1 cellular context compared by ENCODE assay signal in the genomic region with DNA sequence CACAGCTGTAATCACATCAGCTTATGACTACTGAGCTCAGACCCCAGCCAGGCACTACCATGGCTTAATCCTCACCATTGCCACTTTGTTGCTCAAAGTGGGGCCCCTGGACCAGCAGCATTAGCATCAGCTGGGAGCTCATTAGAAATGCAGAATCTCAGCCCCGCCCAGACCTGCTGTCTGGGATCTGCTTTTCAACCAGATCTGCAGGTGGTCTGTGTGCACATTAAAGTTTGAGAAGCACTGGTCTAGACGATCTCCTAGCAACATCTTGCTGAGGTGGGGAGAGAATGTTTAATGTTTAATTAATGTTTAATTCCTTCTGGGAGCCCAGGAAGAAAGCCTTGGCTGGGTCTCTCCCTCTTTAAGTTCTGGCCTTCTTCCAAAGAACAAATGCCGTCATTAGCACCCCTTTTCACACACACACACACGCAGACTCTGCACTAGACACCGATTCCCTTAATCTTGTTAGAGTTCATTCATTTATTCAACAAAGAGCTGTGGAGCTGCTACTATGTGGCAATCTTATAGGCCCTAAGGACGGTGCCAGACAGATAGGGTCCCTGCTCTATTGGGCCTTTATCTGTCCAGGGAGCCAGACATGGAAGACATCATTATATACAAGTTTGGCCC.
TF ChIP-seq lines count a peak whose summit lies in the region.

No MANE protein-coding gene starts in this region.

TF ChIP-seq in GM23338, 12 proteins besides CTCF, POLR2A, EP300 and RAD21 (continued from another document):
- TF ChIP-seq, protein P1, sequence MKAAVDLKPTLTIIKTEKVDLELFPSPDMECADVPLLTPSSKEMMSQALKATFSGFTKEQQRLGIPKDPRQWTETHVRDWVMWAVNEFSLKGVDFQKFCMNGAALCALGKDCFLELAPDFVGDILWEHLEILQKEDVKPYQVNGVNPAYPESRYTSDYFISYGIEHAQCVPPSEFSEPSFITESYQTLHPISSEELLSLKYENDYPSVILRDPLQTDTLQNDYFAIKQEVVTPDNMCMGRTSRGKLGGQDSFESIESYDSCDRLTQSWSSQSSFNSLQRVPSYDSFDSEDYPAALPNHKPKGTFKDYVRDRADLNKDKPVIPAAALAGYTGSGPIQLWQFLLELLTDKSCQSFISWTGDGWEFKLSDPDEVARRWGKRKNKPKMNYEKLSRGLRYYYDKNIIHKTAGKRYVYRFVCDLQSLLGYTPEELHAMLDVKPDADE (IDR thresholded peaks at IDR 0.05), result no peak
- TF ChIP-seq ZNF114 (CRISPR knock-in tag; IDR thresholded peaks at IDR 0.05) (no peak), POLR2AphosphoS5 (IDR thresholded peaks at IDR 0.05; ENCODE audit: low read depth) (no peak), EZH2phosphoT487 (IDR thresholded peaks at IDR 0.05; ENCODE audit: unreplicated experiment) (no peak), JUNB (IDR thresholded peaks at IDR 0.05; ENCODE audit: unreplicated experiment) (no peak)
- TF ChIP-seq, protein P2, sequence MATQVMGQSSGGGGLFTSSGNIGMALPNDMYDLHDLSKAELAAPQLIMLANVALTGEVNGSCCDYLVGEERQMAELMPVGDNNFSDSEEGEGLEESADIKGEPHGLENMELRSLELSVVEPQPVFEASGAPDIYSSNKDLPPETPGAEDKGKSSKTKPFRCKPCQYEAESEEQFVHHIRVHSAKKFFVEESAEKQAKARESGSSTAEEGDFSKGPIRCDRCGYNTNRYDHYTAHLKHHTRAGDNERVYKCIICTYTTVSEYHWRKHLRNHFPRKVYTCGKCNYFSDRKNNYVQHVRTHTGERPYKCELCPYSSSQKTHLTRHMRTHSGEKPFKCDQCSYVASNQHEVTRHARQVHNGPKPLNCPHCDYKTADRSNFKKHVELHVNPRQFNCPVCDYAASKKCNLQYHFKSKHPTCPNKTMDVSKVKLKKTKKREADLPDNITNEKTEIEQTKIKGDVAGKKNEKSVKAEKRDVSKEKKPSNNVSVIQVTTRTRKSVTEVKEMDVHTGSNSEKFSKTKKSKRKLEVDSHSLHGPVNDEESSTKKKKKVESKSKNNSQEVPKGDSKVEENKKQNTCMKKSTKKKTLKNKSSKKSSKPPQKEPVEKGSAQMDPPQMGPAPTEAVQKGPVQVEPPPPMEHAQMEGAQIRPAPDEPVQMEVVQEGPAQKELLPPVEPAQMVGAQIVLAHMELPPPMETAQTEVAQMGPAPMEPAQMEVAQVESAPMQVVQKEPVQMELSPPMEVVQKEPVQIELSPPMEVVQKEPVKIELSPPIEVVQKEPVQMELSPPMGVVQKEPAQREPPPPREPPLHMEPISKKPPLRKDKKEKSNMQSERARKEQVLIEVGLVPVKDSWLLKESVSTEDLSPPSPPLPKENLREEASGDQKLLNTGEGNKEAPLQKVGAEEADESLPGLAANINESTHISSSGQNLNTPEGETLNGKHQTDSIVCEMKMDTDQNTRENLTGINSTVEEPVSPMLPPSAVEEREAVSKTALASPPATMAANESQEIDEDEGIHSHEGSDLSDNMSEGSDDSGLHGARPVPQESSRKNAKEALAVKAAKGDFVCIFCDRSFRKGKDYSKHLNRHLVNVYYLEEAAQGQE (IDR thresholded peaks at IDR 0.05; ENCODE audit: unreplicated experiment), result no peak
